In the genomic region with DNA sequence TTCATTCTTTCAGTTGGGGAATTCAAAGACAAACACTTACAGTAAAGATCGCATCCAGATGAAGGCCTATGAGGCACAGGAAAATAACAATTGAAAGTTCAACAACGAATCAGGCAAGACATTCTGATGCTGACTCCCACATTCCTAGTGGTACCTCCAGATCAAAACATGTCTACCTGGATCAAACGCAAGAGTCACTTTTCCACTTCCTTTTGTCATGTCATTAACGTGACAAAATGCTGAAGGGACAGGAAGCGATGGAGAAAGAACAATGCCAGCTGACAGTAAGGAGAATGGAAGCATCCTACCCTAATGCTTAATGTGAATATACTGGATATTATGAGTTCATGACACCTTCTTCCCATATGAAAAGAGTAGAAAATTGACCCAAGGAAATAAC, we compare ENCODE assay signal across 24 cellular contexts.
"Had no signal": no experiment of that assay in that cellular context is flagged by ENCODE, and none has a peak within 500 bp of the region (broad histone marks: within the 10 kb centered on the region; RNA-seq: fewer than 3 reads in every experiment).

No MANE protein-coding gene starts in this region.

- H3K4me3 Mint-ChIP-seq: dendritic cell treated with granulocyte-macrophage colony-stimulating factor and Interleukin-4, amounts not matched to agents 40 ng/mL and 50 ng/mL, for 4 days; effector memory CD8-positive, alpha-beta T cell; endodermal cell had no signal

- H3K27me3 ChIP-seq: colonic mucosa, esophagus muscularis mucosa, esophagus squamous epithelium, foreskin keratinocyte, gastrocnemius medialis, gastroesophageal sphincter, heart left ventricle had no signal

- H3K4me1 ChIP-seq: colonic mucosa, esophagus muscularis mucosa, esophagus squamous epithelium, gastrocnemius medialis, gastroesophageal sphincter, heart left ventricle, heart right ventricle had no signal

- H3K27me3 Mint-ChIP-seq: dendritic cell treated with granulocyte-macrophage colony-stimulating factor and Interleukin-4, amounts not matched to agents 40 ng/mL and 50 ng/mL, for 4 days; effector memory CD8-positive, alpha-beta T cell had no signal

- H3K36me3 ChIP-seq: colonic mucosa, esophagus muscularis mucosa, esophagus squamous epithelium, gastrocnemius medialis, gastroesophageal sphincter, heart left ventricle, heart right ventricle had no signal

- H3K9me3 ChIP-seq: colonic mucosa, esophagus muscularis mucosa, esophagus squamous epithelium, gastrocnemius medialis, gastroesophageal sphincter, heart left ventricle, heart right ventricle had no signal

- H3K9me3 Mint-ChIP-seq: dendritic cell treated with granulocyte-macrophage colony-stimulating factor and Interleukin-4, amounts not matched to agents 40 ng/mL and 50 ng/mL, for 4 days; endodermal cell had no signal

- DNase-seq: colonic mucosa; cortex of kidney; dermis blood vessel endothelial cell; dorsolateral prefrontal cortex; effector CD4-positive, alpha-beta T cell; effector CD8-positive, alpha-beta T cell; effector memory CD4-positive, alpha-beta T cell; effector memory CD8-positive, alpha-beta T cell; endodermal cell; erythroblast; esophagus squamous epithelium; foreskin fibroblast; foreskin keratinocyte; foreskin melanocyte; gastrocnemius medialis; glutamatergic neuron; head of caudate nucleus; heart left ventricle; heart right ventricle had no signal

- H3K4me3 ChIP-seq: colonic mucosa, coronary artery, dorsolateral prefrontal cortex, esophagus muscularis mucosa, esophagus squamous epithelium, gastrocnemius medialis, gastroesophageal sphincter, heart left ventricle, heart right ventricle had no signal

- H3K27ac ChIP-seq: colonic mucosa, coronary artery, dorsolateral prefrontal cortex, epithelial cell of prostate, esophagus muscularis mucosa, esophagus squamous epithelium, foreskin keratinocyte, gastrocnemius medialis, gastroesophageal sphincter, heart left ventricle, heart right ventricle had no signal

- H3K4me1 Mint-ChIP-seq: endodermal cell had no signal

- H3K27ac Mint-ChIP-seq: dendritic cell treated with granulocyte-macrophage colony-stimulating factor and Interleukin-4, amounts not matched to agents 40 ng/mL and 50 ng/mL, for 4 days; effector memory CD8-positive, alpha-beta T cell; endodermal cell had no signal
